ENCODE assay signal across 8 cellular contexts in genomic region chr2:27771548-27772335, GRCh38.
A peak's percentile ranks its signal among the peaks of the same experiment; 100 is the strongest.
DNase-seq lines count a peak whose midpoint lies in the region; ATAC-seq and FAIRE-seq lines count a peak whose summit lies in the region.

MRPL33 (plus strand) TSS chr2:27771719; CDS start chr2:27771778, 59 bp downstream.

- no peaks in the 10 kb centered on the region for H3K27me3 Mint-ChIP-seq in central memory CD8-positive, alpha-beta T cell

- peaks cover 27% of the 10 kb centered on the region for H3K36me3 Mint-ChIP-seq in central memory CD8-positive, alpha-beta T cell (ENCODE audit: insufficient read depth)

- H3K9me3 Mint-ChIP-seq in central memory CD8-positive, alpha-beta T cell, result no peaks in the 10 kb centered on the region

- peak within 1 kb of the TSS; percentile 99 for H3K27ac Mint-ChIP-seq in central memory CD8-positive, alpha-beta T cell (ENCODE audit: low read depth)

- ATAC-seq in GM19023 (IDR thresholded peaks at IDR 0.05; ENCODE audit: unreplicated experiment), result peak; percentile 97
- peak; percentile 95 for ATAC-seq in HG03280 (IDR thresholded peaks at IDR 0.05; ENCODE audit: unreplicated experiment)
- peak; percentile 93 for ATAC-seq in central memory CD8-positive, alpha-beta T cell (replicated peaks; ENCODE audit: extremely low read depth, poor library complexity, severe bottlenecking)

- peaks cover 45% of the 10 kb centered on the region for H3K4me1 Mint-ChIP-seq in central memory CD8-positive, alpha-beta T cell

- peak within 1 kb of the TSS; percentile 99 for H3K4me3 Mint-ChIP-seq in central memory CD8-positive, alpha-beta T cell

- FAIRE-seq in islet of Langerhans (lab: Jason Lieb, UNC), result peak; percentile 24

- DNase-seq in AG08396 (ENCODE audit: low spot score), result peak; percentile 94
- peak; percentile 79 to 90 for DNase-seq in NCI-H446 (lab: John Stamatoyannopoulos, UW)
- peak; percentile 82 for DNase-seq in activated CD4-positive, CD25-positive, alpha-beta regulatory T cell treated with anti-CD3 and anti-CD28 coated beads, Interleukin-2, amount 50 U/mL, for 16 hours (ENCODE audit: low read depth, low spot score)
- DNase-seq in central memory CD8-positive, alpha-beta T cell (ENCODE audit: low spot score in 2 of 2), result peak; percentile 81 to 85
- peak; percentile 83 to 93 (median 89) for DNase-seq in stimulated activated CD4-positive, alpha-beta T cell treated with anti-CD3 and anti-CD28 coated beads, Interleukin-12 subunit alpha, Interleukin-12 subunit beta, amount 100 ng/mL, for 48 hours (ENCODE audit: low read depth in 2 of 3, low spot score in 1 of 3)

Comparison
In these comparisons a context has a peak if more than half of its experiments do, and no peak if none do; other contexts are left out.
1. Peak in every context shown above with its lines: DNase-seq and ATAC-seq.